Comparison of ENCODE assay signal across 2 cellular contexts in the genomic region with DNA sequence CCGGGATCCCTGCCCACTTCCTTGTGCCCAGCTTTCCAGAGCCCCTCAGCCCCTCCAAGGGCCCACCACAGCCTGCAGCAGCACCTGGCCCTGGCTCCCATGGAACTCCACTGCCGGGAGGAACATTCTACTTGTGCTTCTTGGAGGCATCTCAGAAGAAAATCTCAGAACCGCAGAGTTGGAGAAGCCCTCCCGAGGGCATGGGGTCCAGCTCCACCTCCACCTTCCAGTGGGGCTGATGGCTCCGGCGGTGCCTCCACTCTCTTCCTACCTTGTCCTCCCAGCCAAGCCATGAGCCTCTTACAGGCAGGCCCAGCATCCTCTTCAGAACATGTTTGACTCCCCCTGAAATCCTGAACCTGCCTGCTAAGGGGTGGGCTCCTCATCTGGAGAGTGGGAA.
TF ChIP-seq lines count a peak whose summit lies in the region.

No MANE protein-coding gene starts in this region.

TF ChIP-seq in SK-N-SH, 30 proteins besides CTCF, POLR2A, EP300 and RAD21 (continued from another document):
- TF ChIP-seq POLR2AphosphoS5 (IDR thresholded peaks at IDR 0.05; ENCODE audit: low read depth, low read length) (no peak), YY1 (IDR thresholded peaks at IDR 0.05; ENCODE audit: low read depth) (no peak)

TF ChIP-seq in SK-N-SH treated with all-trans-retinoic acid at 6 μM for 48 hours, 23 proteins besides CTCF, POLR2A, EP300 and RAD21:
- TF ChIP-seq, protein P1, sequence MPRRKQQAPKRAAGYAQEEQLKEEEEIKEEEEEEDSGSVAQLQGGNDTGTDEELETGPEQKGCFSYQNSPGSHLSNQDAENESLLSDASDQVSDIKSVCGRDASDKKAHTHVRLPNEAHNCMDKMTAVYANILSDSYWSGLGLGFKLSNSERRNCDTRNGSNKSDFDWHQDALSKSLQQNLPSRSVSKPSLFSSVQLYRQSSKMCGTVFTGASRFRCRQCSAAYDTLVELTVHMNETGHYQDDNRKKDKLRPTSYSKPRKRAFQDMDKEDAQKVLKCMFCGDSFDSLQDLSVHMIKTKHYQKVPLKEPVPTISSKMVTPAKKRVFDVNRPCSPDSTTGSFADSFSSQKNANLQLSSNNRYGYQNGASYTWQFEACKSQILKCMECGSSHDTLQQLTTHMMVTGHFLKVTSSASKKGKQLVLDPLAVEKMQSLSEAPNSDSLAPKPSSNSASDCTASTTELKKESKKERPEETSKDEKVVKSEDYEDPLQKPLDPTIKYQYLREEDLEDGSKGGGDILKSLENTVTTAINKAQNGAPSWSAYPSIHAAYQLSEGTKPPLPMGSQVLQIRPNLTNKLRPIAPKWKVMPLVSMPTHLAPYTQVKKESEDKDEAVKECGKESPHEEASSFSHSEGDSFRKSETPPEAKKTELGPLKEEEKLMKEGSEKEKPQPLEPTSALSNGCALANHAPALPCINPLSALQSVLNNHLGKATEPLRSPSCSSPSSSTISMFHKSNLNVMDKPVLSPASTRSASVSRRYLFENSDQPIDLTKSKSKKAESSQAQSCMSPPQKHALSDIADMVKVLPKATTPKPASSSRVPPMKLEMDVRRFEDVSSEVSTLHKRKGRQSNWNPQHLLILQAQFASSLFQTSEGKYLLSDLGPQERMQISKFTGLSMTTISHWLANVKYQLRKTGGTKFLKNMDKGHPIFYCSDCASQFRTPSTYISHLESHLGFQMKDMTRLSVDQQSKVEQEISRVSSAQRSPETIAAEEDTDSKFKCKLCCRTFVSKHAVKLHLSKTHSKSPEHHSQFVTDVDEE (CRISPR knock-in tag; IDR thresholded peaks at IDR 0.05) = no peak
- TF ChIP-seq, protein P2, sequence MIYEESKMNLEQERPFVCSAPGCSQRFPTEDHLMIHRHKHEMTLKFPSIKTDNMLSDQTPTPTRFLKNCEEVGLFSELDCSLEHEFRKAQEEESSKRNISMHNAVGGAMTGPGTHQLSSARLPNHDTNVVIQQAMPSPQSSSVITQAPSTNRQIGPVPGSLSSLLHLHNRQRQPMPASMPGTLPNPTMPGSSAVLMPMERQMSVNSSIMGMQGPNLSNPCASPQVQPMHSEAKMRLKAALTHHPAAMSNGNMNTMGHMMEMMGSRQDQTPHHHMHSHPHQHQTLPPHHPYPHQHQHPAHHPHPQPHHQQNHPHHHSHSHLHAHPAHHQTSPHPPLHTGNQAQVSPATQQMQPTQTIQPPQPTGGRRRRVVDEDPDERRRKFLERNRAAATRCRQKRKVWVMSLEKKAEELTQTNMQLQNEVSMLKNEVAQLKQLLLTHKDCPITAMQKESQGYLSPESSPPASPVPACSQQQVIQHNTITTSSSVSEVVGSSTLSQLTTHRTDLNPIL (CRISPR knock-in tag; IDR thresholded peaks at IDR 0.05; ENCODE audit: low read depth) = no peak
- no peak for TF ChIP-seq BACH2 (CRISPR knock-in tag; IDR thresholded peaks at IDR 0.05; ENCODE audit: borderline replicate concordance)
TF ChIP-seq in SK-N-SH treated with all-trans-retinoic acid at 6 μM for 48 hours: peak in this region for 0.
